In genomic region chr5:180090769-180091546, GRCh38 we compare ENCODE assay signal across 1 cellular context.
TF ChIP-seq lines count a peak whose summit lies in the region.

No MANE protein-coding gene starts in this region.

TF ChIP-seq in K562, 482 proteins besides CTCF, POLR2A, EP300 and RAD21:
- TF ChIP-seq, protein P1, sequence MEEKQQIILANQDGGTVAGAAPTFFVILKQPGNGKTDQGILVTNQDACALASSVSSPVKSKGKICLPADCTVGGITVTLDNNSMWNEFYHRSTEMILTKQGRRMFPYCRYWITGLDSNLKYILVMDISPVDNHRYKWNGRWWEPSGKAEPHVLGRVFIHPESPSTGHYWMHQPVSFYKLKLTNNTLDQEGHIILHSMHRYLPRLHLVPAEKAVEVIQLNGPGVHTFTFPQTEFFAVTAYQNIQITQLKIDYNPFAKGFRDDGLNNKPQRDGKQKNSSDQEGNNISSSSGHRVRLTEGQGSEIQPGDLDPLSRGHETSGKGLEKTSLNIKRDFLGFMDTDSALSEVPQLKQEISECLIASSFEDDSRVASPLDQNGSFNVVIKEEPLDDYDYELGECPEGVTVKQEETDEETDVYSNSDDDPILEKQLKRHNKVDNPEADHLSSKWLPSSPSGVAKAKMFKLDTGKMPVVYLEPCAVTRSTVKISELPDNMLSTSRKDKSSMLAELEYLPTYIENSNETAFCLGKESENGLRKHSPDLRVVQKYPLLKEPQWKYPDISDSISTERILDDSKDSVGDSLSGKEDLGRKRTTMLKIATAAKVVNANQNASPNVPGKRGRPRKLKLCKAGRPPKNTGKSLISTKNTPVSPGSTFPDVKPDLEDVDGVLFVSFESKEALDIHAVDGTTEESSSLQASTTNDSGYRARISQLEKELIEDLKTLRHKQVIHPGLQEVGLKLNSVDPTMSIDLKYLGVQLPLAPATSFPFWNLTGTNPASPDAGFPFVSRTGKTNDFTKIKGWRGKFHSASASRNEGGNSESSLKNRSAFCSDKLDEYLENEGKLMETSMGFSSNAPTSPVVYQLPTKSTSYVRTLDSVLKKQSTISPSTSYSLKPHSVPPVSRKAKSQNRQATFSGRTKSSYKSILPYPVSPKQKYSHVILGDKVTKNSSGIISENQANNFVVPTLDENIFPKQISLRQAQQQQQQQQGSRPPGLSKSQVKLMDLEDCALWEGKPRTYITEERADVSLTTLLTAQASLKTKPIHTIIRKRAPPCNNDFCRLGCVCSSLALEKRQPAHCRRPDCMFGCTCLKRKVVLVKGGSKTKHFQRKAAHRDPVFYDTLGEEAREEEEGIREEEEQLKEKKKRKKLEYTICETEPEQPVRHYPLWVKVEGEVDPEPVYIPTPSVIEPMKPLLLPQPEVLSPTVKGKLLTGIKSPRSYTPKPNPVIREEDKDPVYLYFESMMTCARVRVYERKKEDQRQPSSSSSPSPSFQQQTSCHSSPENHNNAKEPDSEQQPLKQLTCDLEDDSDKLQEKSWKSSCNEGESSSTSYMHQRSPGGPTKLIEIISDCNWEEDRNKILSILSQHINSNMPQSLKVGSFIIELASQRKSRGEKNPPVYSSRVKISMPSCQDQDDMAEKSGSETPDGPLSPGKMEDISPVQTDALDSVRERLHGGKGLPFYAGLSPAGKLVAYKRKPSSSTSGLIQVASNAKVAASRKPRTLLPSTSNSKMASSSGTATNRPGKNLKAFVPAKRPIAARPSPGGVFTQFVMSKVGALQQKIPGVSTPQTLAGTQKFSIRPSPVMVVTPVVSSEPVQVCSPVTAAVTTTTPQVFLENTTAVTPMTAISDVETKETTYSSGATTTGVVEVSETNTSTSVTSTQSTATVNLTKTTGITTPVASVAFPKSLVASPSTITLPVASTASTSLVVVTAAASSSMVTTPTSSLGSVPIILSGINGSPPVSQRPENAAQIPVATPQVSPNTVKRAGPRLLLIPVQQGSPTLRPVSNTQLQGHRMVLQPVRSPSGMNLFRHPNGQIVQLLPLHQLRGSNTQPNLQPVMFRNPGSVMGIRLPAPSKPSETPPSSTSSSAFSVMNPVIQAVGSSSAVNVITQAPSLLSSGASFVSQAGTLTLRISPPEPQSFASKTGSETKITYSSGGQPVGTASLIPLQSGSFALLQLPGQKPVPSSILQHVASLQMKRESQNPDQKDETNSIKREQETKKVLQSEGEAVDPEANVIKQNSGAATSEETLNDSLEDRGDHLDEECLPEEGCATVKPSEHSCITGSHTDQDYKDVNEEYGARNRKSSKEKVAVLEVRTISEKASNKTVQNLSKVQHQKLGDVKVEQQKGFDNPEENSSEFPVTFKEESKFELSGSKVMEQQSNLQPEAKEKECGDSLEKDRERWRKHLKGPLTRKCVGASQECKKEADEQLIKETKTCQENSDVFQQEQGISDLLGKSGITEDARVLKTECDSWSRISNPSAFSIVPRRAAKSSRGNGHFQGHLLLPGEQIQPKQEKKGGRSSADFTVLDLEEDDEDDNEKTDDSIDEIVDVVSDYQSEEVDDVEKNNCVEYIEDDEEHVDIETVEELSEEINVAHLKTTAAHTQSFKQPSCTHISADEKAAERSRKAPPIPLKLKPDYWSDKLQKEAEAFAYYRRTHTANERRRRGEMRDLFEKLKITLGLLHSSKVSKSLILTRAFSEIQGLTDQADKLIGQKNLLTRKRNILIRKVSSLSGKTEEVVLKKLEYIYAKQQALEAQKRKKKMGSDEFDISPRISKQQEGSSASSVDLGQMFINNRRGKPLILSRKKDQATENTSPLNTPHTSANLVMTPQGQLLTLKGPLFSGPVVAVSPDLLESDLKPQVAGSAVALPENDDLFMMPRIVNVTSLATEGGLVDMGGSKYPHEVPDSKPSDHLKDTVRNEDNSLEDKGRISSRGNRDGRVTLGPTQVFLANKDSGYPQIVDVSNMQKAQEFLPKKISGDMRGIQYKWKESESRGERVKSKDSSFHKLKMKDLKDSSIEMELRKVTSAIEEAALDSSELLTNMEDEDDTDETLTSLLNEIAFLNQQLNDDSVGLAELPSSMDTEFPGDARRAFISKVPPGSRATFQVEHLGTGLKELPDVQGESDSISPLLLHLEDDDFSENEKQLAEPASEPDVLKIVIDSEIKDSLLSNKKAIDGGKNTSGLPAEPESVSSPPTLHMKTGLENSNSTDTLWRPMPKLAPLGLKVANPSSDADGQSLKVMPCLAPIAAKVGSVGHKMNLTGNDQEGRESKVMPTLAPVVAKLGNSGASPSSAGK (IDR thresholded peaks at IDR 0.05), result peak; percentile 64
- TF ChIP-seq POLR2H (tag; IDR thresholded peaks at IDR 0.05; ENCODE audit: low read depth) (no peak), TFAM (CRISPR knock-in tag; conservative IDR thresholded peaks at IDR 0.05) (no peak), L3MBTL2 (IDR thresholded peaks at IDR 0.05) (peak; percentile 59), ADNP (tag; IDR thresholded peaks at IDR 0.05) (peak; percentile 15; the same call in 1 of the 2 replicates), POLR2B (IDR thresholded peaks at IDR 0.05; ENCODE audit: low read depth, partially characterized antibody) (no peak), E2F6 (IDR thresholded peaks at IDR 0.05; ENCODE audit: borderline replicate concordance in 1 of 2, extremely low read depth in 1 of 2, insufficient read depth in 1 of 2, insufficient read length in 1 of 2, low read depth in 1 of 2, low read length in 1 of 2, poor library complexity in 1 of 2, severe bottlenecking in 1 of 2) (peak in 1 of 2 experiments; percentile 27), ELF1 (tag; IDR thresholded peaks at IDR 0.05) (0 out of 2 replicates have a peak, but pooled peaks have one; percentile 21), CC2D1A (IDR thresholded peaks at IDR 0.05) (no peak), MAZ (CRISPR knock-in tag; conservative IDR thresholded peaks at IDR 0.05 in 1 of 2, IDR thresholded peaks at IDR 0.05 in 1 of 2) (peak in 1 of 2 experiments; percentile 33; a peak in 1 of 4 replicates), CHCHD3 (CRISPR knock-in tag; IDR thresholded peaks at IDR 0.05) (no peak), ZNF740 (CRISPR knock-in tag; IDR thresholded peaks at IDR 0.05) (peak; percentile 81; the same call in 1 of the 2 replicates), ZNF740 (tag; IDR thresholded peaks at IDR 0.05) (peak in 1 of 2 experiments; percentile 82; a peak in 2 of 4 replicates), NCOA1 (IDR thresholded peaks at IDR 0.05; ENCODE audit: low read depth) (no peak), NRF1 (conservative IDR thresholded peaks at IDR 0.05 in 1 of 2, IDR thresholded peaks at IDR 0.05 in 1 of 2) (peak; percentile 71 to 76), BCOR (IDR thresholded peaks at IDR 0.05) (no peak), ZBTB33 (CRISPR knock-in tag; IDR thresholded peaks at IDR 0.05) (peak; percentile 62), JUNB (CRISPR knock-in tag; conservative IDR thresholded peaks at IDR 0.05) (no peak), HMBOX1 (IDR thresholded peaks at IDR 0.05) (peak; percentile 72; the same call in 1 of the 2 replicates)
- TF ChIP-seq, protein P2, sequence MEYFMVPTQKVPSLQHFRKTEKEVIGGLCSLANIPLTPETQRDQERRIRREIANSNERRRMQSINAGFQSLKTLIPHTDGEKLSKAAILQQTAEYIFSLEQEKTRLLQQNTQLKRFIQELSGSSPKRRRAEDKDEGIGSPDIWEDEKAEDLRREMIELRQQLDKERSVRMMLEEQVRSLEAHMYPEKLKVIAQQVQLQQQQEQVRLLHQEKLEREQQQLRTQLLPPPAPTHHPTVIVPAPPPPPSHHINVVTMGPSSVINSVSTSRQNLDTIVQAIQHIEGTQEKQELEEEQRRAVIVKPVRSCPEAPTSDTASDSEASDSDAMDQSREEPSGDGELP (CRISPR knock-in tag; IDR thresholded peaks at IDR 0.05; ENCODE audit: borderline replicate concordance), result peak; percentile 86
